ENCODE assay signal across 22 cellular contexts in the genomic region with DNA sequence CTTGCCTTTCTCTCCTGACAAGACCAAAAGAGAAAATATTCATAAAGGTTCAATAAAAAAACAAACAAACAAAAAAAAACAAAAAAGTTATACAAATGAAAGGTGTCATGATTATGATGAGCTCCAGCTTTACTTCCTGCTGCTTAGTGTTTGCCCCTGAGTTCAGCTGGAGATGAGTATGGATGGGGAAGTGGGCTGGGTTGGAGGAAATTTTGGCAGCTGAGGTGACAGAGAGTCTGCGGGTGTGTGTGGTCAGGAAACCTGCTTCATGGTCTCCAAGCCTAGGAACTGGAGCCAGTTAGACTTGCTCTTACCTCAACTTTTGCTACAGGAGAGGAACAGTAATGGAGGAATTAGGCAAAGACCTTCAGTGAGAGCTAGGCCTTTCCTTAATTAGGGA. TPM values are rescaled to one million over a fixed set of nuclear protein-coding genes. Genes with fewer than 3 reads are reported as not detected.
DNase-seq lines count a peak whose midpoint lies in the region; ATAC-seq, FAIRE-seq and TF ChIP-seq lines count a peak whose summit lies in the region.
"Had no signal": no experiment of that assay in that cellular context is flagged by ENCODE, and none has a peak within 500 bp of the region (broad histone marks: within the 10 kb centered on the region; RNA-seq: fewer than 3 reads in every experiment).

No MANE protein-coding gene starts in this region.

- no peak for ATAC-seq in activated CD8-positive, alpha-beta T cell treated with anti-CD3 and anti-CD28 coated beads, Interleukin-2, amount 10 ng/mL, durations not matched to agents 7 days and 5 days
- no peak for ATAC-seq in activated CD8-positive, alpha-beta T cell treated with anti-CD3 and anti-CD28 coated beads for 36 hours
- no peak for ATAC-seq in T-cell (replicated peaks in 1 of 4)
- ATAC-seq in naive thymus-derived CD4-positive, alpha-beta T cell, result no peak
- no peak for ATAC-seq in GM18867 (IDR thresholded peaks at IDR 0.05; ENCODE audit: unreplicated experiment)
- no peak for ATAC-seq in HG03039 (IDR thresholded peaks at IDR 0.05; ENCODE audit: unreplicated experiment)
- ATAC-seq: left lung had no signal

- peaks cover 5% of the 10 kb centered on the region for H3K36me3 Mint-ChIP-seq in activated CD8-positive, alpha-beta T cell treated with anti-CD3 and anti-CD28 coated beads, Interleukin-2, amount 10 ng/mL, durations not matched to agents 7 days and 5 days (ENCODE audit: low read depth)
- H3K36me3 Mint-ChIP-seq in activated CD8-positive, alpha-beta T cell treated with anti-CD3 and anti-CD28 coated beads for 36 hours (ENCODE audit: low read depth), result no peaks in the 10 kb centered on the region
- H3K36me3 Mint-ChIP-seq in T-cell (no peaks in the 10 kb centered on the region), HFFc6 (ENCODE audit: low read depth) (no peaks in the 10 kb centered on the region)
- peaks cover 0 to 22% (median 0%) of the 10 kb centered on the region in 5 donors for H3K36me3 Mint-ChIP-seq in naive thymus-derived CD4-positive, alpha-beta T cell
- H3K36me3 Mint-ChIP-seq: CD8-positive, alpha-beta memory T cell had no signal

- POLR2A ChIA-PET in activated CD8-positive, alpha-beta T cell treated with anti-CD3 and anti-CD28 coated beads, Interleukin-2, amount 10 ng/mL, durations not matched to agents 7 days and 5 days (lab: Charles Lee), result no interaction called here
- POLR2A ChIA-PET in activated CD8-positive, alpha-beta T cell treated with anti-CD3 and anti-CD28 coated beads for 36 hours (lab: Charles Lee), result interaction anchor here (0.6 kb wide), 1 partner anchor 43 kb away, joined by 3 read pairs; no protein-coding TSS in a partner anchor
- POLR2A ChIA-PET in T-cell (lab: Charles Lee), result interaction anchor here in 1 of 2 donors (0.6 kb wide), 1 partner anchor 9 kb away, joined by 3 read pairs; no protein-coding TSS in a partner anchor
- POLR2A ChIA-PET in naive thymus-derived CD4-positive, alpha-beta T cell (lab: Charles Lee), result interaction anchor here (2.8 kb wide), 1 partner anchor 9 kb away, joined by 11 read pairs; no protein-coding TSS in a partner anchor

- H3K4me3 Mint-ChIP-seq in activated CD8-positive, alpha-beta T cell treated with anti-CD3 and anti-CD28 coated beads, Interleukin-2, amount 10 ng/mL, durations not matched to agents 7 days and 5 days, result no peak overlapping the region
- no peak overlapping the region for H3K4me3 Mint-ChIP-seq in activated CD8-positive, alpha-beta T cell treated with anti-CD3 and anti-CD28 coated beads for 36 hours
- H3K4me3 Mint-ChIP-seq in T-cell, result peak overlapping the region in 1 of 3 donors; percentile 27
- peak overlapping the region in 7 of 10 donors; percentile 2 to 75 (median 36) for H3K4me3 Mint-ChIP-seq in naive thymus-derived CD4-positive, alpha-beta T cell
- H3K4me3 Mint-ChIP-seq in HFFc6, result no peak overlapping the region

- intact Hi-C loops in activated CD8-positive, alpha-beta T cell treated with anti-CD3 and anti-CD28 coated beads for 36 hours (cut with micrococcal nuclease), result no loop called here
- intact Hi-C loops in naive thymus-derived CD4-positive, alpha-beta T cell (cut with micrococcal nuclease), result loop anchor here (2.0 to 10.0 kb wide), 10 partner anchors 46 to 1081 kb away; a partner anchor contains a TSS

- CTCF ChIA-PET in activated CD8-positive, alpha-beta T cell treated with anti-CD3 and anti-CD28 coated beads, Interleukin-2, amount 10 ng/mL, durations not matched to agents 7 days and 5 days (lab: Charles Lee), result no interaction called here
- CTCF ChIA-PET in activated CD8-positive, alpha-beta T cell treated with anti-CD3 and anti-CD28 coated beads for 36 hours (lab: Charles Lee), result no interaction called here
- CTCF ChIA-PET in T-cell (lab: Charles Lee), result interaction anchor here in 1 of 2 donors (1.1 kb wide), 1 partner anchor 9 kb away, joined by 5 read pairs; no protein-coding TSS in a partner anchor
- CTCF ChIA-PET in naive thymus-derived CD4-positive, alpha-beta T cell (lab: Charles Lee), result no interaction called here

- FAIRE-seq in GM18507 (lab: Jason Lieb, UNC), result peak; percentile 79
- FAIRE-seq: urothelium cell line had no signal

- H3K27ac ChIP-seq in naive thymus-derived CD4-positive, alpha-beta T cell (ENCODE audit: low read depth, low read length), result peak overlapping the region; percentile 84
- H3K27ac ChIP-seq: left lung, neutrophil had no signal

- no peak overlapping the region for H3K4me3 ChIP-seq in naive thymus-derived CD4-positive, alpha-beta T cell (ENCODE audit: low read length)
- H3K4me3 ChIP-seq: left lung, smooth muscle cell had no signal

- peaks cover 9% of the 10 kb centered on the region for H3K9me3 Mint-ChIP-seq in activated CD8-positive, alpha-beta T cell treated with anti-CD3 and anti-CD28 coated beads, Interleukin-2, amount 10 ng/mL, durations not matched to agents 7 days and 5 days (ENCODE audit: insufficient read depth)
- peaks cover 3% of the 10 kb centered on the region for H3K9me3 Mint-ChIP-seq in activated CD8-positive, alpha-beta T cell treated with anti-CD3 and anti-CD28 coated beads for 36 hours
- peaks cover 0 to 3% (median 0%) of the 10 kb centered on the region in 3 donors for H3K9me3 Mint-ChIP-seq in T-cell
- H3K9me3 Mint-ChIP-seq in naive thymus-derived CD4-positive, alpha-beta T cell, result peaks cover 0 to 9% (median 0%) of the 10 kb centered on the region in 11 donors
- peaks cover 15% of the 10 kb centered on the region; the same call in 1 of the 2 replicates for H3K9me3 Mint-ChIP-seq in HFFc6
- H3K9me3 Mint-ChIP-seq: CD8-positive, alpha-beta memory T cell had no signal

- H3K9me3 ChIP-seq in naive thymus-derived CD4-positive, alpha-beta T cell (ENCODE audit: control insufficient read depth in 2 of 3, low read length in 3 of 3), result no peaks in the 10 kb centered on the region
- H3K9me3 ChIP-seq: left lung, neutrophil had no signal

- TF ChIP-seq CTCF in activated CD8-positive, alpha-beta T cell treated with anti-CD3 and anti-CD28 coated beads for 36 hours (IDR thresholded peaks at IDR 0.05), result no peak
- TF ChIP-seq CTCF in HFFc6 (IDR thresholded peaks at IDR 0.05), result no peak

- no peak for DNase-seq in activated CD8-positive, alpha-beta T cell treated with anti-CD3 and anti-CD28 coated beads, Interleukin-2, amount 10 ng/mL, durations not matched to agents 7 days and 5 days
- no peak for DNase-seq in activated CD8-positive, alpha-beta T cell treated with anti-CD3 and anti-CD28 coated beads for 36 hours
- no peak for DNase-seq in GM18507 (ENCODE audit: extremely low spot score, insufficient read length, low read depth)
- DNase-seq in T-cell, result no peak
- no peak for DNase-seq in naive thymus-derived CD4-positive, alpha-beta T cell
- DNase-seq in HFFc6, result no peak
- DNase-seq: activated effector memory CD4-positive, alpha-beta T cell treated with Interleukin-2 at 50 U/mL for 16 hours; aorta; CD8-positive, alpha-beta memory T cell; central memory CD4-positive, alpha-beta T cell; DMS79; KG1; left lung; NCI-H1092 treated with DMSO at 0.1 percent for 48 hours; NCI-H510A treated with DMSO at 0.1 percent for 48 hours; stimulated activated CD4-positive, alpha-beta T cell treated with anti-CD3 and anti-CD28 coated beads, Interleukin-4, amount 100 ng/mL, for 24 hours; substantia nigra had no signal

- no peaks in the 10 kb centered on the region for H3K36me3 ChIP-seq in naive thymus-derived CD4-positive, alpha-beta T cell (ENCODE audit: control insufficient read depth in 2 of 3, insufficient read depth in 3 of 3, low read length in 3 of 3)
- H3K36me3 ChIP-seq: left lung, neutrophil had no signal

- H3K27me3 Mint-ChIP-seq in activated CD8-positive, alpha-beta T cell treated with anti-CD3 and anti-CD28 coated beads, Interleukin-2, amount 10 ng/mL, durations not matched to agents 7 days and 5 days (ENCODE audit: low read depth), result no peaks in the 10 kb centered on the region
- no peaks in the 10 kb centered on the region for H3K27me3 Mint-ChIP-seq in activated CD8-positive, alpha-beta T cell treated with anti-CD3 and anti-CD28 coated beads for 36 hours
- H3K27me3 Mint-ChIP-seq in T-cell (peaks cover 0 to 15% of the 10 kb centered on the region in 2 donors), HFFc6 (ENCODE audit: insufficient read depth) (no peaks in the 10 kb centered on the region; the same call in 1 of the 2 replicates)
- no peaks in the 10 kb centered on the region for H3K27me3 Mint-ChIP-seq in naive thymus-derived CD4-positive, alpha-beta T cell

- H3K4me1 ChIP-seq in naive thymus-derived CD4-positive, alpha-beta T cell (ENCODE audit: control insufficient read depth in 2 of 2, insufficient read depth in 2 of 2, low read length in 2 of 2), result peaks cover 9 to 38% of the 10 kb centered on the region in 2 donors
- H3K4me1 ChIP-seq: left lung had no signal

- H3K27me3 ChIP-seq in naive thymus-derived CD4-positive, alpha-beta T cell (ENCODE audit: control insufficient read depth in 2 of 2, insufficient read depth in 2 of 2, low read length in 2 of 2), result no peaks in the 10 kb centered on the region
- H3K27me3 ChIP-seq: left lung, neutrophil had no signal

- peaks cover 64% of the 10 kb centered on the region for H3K4me1 Mint-ChIP-seq in activated CD8-positive, alpha-beta T cell treated with anti-CD3 and anti-CD28 coated beads, Interleukin-2, amount 10 ng/mL, durations not matched to agents 7 days and 5 days (ENCODE audit: low read depth)
- H3K4me1 Mint-ChIP-seq in activated CD8-positive, alpha-beta T cell treated with anti-CD3 and anti-CD28 coated beads for 36 hours (ENCODE audit: low read depth), result peaks cover 61% of the 10 kb centered on the region
- H3K4me1 Mint-ChIP-seq in T-cell (peaks cover 64 to 84% (median 65%) of the 10 kb centered on the region in 3 donors), HFFc6 (ENCODE audit: low read depth) (no peaks in the 10 kb centered on the region)
- H3K4me1 Mint-ChIP-seq in naive thymus-derived CD4-positive, alpha-beta T cell, result peaks cover 22 to 82% (median 78%) of the 10 kb centered on the region in 7 donors

- peak overlapping the region; percentile 8 for H3K27ac Mint-ChIP-seq in activated CD8-positive, alpha-beta T cell treated with anti-CD3 and anti-CD28 coated beads, Interleukin-2, amount 10 ng/mL, durations not matched to agents 7 days and 5 days
- H3K27ac Mint-ChIP-seq in activated CD8-positive, alpha-beta T cell treated with anti-CD3 and anti-CD28 coated beads for 36 hours, result no peak overlapping the region
- peak overlapping the region; percentile 79 to 90 for H3K27ac Mint-ChIP-seq in T-cell
- peak overlapping the region; percentile 78 to 99 (median 90) for H3K27ac Mint-ChIP-seq in naive thymus-derived CD4-positive, alpha-beta T cell
- H3K27ac Mint-ChIP-seq in HFFc6, result no peak overlapping the region

RNA-seq across cellular contexts. Expression of a gene that starts 4.3 kb away (rescaled TPM):
- total RNA-seq in activated CD8-positive, alpha-beta T cell treated with anti-CD3 and anti-CD28 coated beads, Interleukin-2, amount 10 ng/mL, durations not matched to agents 7 days and 5 days, result 1 to 10 TPM; 2.8 to 3.3 TPM
- under 1 TPM; 0.29 to 0.45 TPM for total RNA-seq in activated CD8-positive, alpha-beta T cell treated with anti-CD3 and anti-CD28 coated beads for 36 hours
- total RNA-seq in T-cell, result 10 to 100 TPM; 10.6 to 17.9 (median 11.4) TPM
- 10 to 100 TPM; 13.7 to 71.9 (median 24.9) TPM for total RNA-seq in naive thymus-derived CD4-positive, alpha-beta T cell
- 10 to 100 TPM; 19.7 to 35.8 TPM for polyA plus RNA-seq in naive thymus-derived CD4-positive, alpha-beta T cell
- not detected for total RNA-seq in HFFc6 (2021; fragmentation: NEBNext Ultra II Directional; extraction: Animal tissue kit (Norgen Biotek cat#: 25700))

Comparison
In these comparisons a context has a peak if more than half of its experiments do, and no peak if none do; other contexts are left out.
1. H3K27ac Mint-ChIP-seq: peak in activated CD8-positive, alpha-beta T cell treated with anti-CD3 and anti-CD28 coated beads, Interleukin-2, amount 10 ng/mL, durations not matched to agents 7 days and 5 days (single experiment), T-cell (2 of 2) and naive thymus-derived CD4-positive, alpha-beta T cell (9 of 9); none in activated CD8-positive, alpha-beta T cell treated with anti-CD3 and anti-CD28 coated beads for 36 hours (single experiment) and HFFc6 (single experiment).
2. H3K4me3 Mint-ChIP-seq: peak in naive thymus-derived CD4-positive, alpha-beta T cell (7 of 10); none in activated CD8-positive, alpha-beta T cell treated with anti-CD3 and anti-CD28 coated beads, Interleukin-2, amount 10 ng/mL, durations not matched to agents 7 days and 5 days (single experiment), activated CD8-positive, alpha-beta T cell treated with anti-CD3 and anti-CD28 coated beads for 36 hours (single experiment) and HFFc6 (single experiment).